ENCODE assay signal across 13 cellular contexts in the genomic region with DNA sequence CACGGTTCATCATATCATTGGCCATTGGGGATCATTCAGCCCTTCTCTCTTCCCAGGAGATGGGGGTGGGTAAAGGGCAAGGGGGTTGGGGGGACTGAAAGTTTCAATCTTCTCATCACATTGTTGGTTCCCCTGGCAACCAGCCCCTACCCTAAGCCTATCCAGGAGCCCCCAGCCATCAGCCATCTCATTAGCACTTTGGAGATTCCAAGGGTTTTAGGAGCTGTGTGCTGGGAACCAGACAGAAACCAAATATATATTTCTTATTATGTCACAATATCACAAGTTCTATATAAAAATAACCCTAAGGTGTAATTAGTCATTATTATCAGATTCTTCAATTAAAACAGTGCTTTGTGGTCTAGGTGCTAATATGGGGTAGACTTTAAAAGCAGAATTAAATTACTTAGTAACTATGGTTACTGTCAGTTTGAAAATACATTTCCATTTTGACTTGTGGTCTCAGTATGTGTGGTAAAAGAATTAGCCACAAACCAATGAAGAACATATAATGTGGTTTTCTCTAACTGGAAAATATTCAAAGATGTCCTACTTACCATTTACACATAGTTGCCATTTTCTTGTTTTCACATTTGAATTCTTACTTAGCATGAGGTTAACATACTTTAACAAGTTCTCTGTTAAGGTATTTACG. TPM values are rescaled to one million over a fixed set of nuclear protein-coding genes. Genes with fewer than 3 reads are reported as not detected.
DNase-seq lines count a peak whose midpoint lies in the region; ATAC-seq and TF ChIP-seq lines count a peak whose summit lies in the region.
"Had no signal": no experiment of that assay in that cellular context is flagged by ENCODE, and none has a peak within 500 bp of the region (broad histone marks: within the 10 kb centered on the region; RNA-seq: fewer than 3 reads in every experiment).

No MANE protein-coding gene starts in this region.

- H2BK15ac ChIP-seq in mesendoderm (replicated peaks; ENCODE audit: low read depth) = no peak overlapping the region

- peak; percentile 72 for ATAC-seq in GM18873 (IDR thresholded peaks at IDR 0.05; ENCODE audit: low FRiP score, unreplicated experiment)
- peak; percentile 84 for ATAC-seq in GM21786 (IDR thresholded peaks at IDR 0.05; ENCODE audit: unreplicated experiment)
- peak; percentile 73 for ATAC-seq in HG03565 (IDR thresholded peaks at IDR 0.05; ENCODE audit: unreplicated experiment)
- ATAC-seq in left lobe of liver = no peak
- ATAC-seq: body of pancreas, heart left ventricle had no signal

- H3K79me2 ChIP-seq in mesendoderm (ENCODE audit: control insufficient read depth, insufficient read depth, low read length) = no peaks in the 10 kb centered on the region

- no peak overlapping the region for H4K5ac ChIP-seq in mesendoderm (ENCODE audit: low read length)

- DNase-seq in mesendoderm (peak; percentile 16), left lobe of liver (ENCODE audit: low spot score) (no peak), GM13977 (ENCODE audit: low spot score) (no peak), germinal center (ENCODE audit: low spot score) (no peak)
- no peak for DNase-seq in stimulated activated CD4-positive, alpha-beta T cell treated with anti-CD3 and anti-CD28 coated beads, Interleukin-4, amount 100 ng/mL, for 4 hours
- DNase-seq: body of pancreas, heart left ventricle, NCI-H1417 had no signal

- H2BK120ac ChIP-seq in mesendoderm (ENCODE audit: low read depth, low read length) = no peak overlapping the region

- H3K27me3 ChIP-seq in mesendoderm (ENCODE audit: insufficient read depth, low read length, poor library complexity) = no peaks in the 10 kb centered on the region
- H3K27me3 ChIP-seq: body of pancreas, heart left ventricle had no signal

- in situ Hi-C loops in GM13977 (cut with MboI; ENCODE audit: low pct_unique_long_range_greater_than_20kb, low sequenced_read_pairs, unreplicated experiment) = no loop called here

- no peak overlapping the region for H3K4me3 ChIP-seq in mesendoderm (ENCODE audit: low read length)
- H3K4me3 ChIP-seq: body of pancreas, heart left ventricle had no signal

- no peaks in the 10 kb centered on the region for H3K79me1 ChIP-seq in mesendoderm (ENCODE audit: low read length)

- H3K4me2 ChIP-seq in mesendoderm (ENCODE audit: low read length) = no peak overlapping the region

- H2BK5ac ChIP-seq in mesendoderm (ENCODE audit: low read length) = no peak overlapping the region

- H3K9ac ChIP-seq in mesendoderm (ENCODE audit: low read length) = no peak overlapping the region

- no peak overlapping the region for H3K27ac ChIP-seq in mesendoderm (ENCODE audit: low read depth, low read length)
- H3K27ac ChIP-seq: body of pancreas, heart left ventricle had no signal

- H3K18ac ChIP-seq in mesendoderm (ENCODE audit: low read length) = no peak overlapping the region

- H3K36me3 ChIP-seq in mesendoderm (ENCODE audit: control insufficient read depth, insufficient read depth, low read length) = no peaks in the 10 kb centered on the region
- H3K36me3 ChIP-seq: heart left ventricle had no signal

- no peak overlapping the region for H3K23ac ChIP-seq in mesendoderm (ENCODE audit: low read length)

- no peaks in the 10 kb centered on the region for H3K4me1 ChIP-seq in mesendoderm (ENCODE audit: control insufficient read depth, low read depth, low read length)
- H3K4me1 ChIP-seq: body of pancreas had no signal

- no CpG with 5 or more reads among the region's 2 CpGs for WGBS in mesendoderm (ENCODE audit: extremely low coverage, insufficient coverage, low lambda C conversion rate)

- H2AK5ac ChIP-seq in mesendoderm (ENCODE audit: low read length) = no peak overlapping the region

- no peak for TF ChIP-seq CTCF in GM13977 (IDR thresholded peaks at IDR 0.05; ENCODE audit: extremely low read depth, insufficient read depth, missing control alignments)

- no peak overlapping the region for H4K8ac ChIP-seq in mesendoderm (ENCODE audit: low read depth, low read length)

- H3K4ac ChIP-seq in mesendoderm (ENCODE audit: low read depth, low read length) = no peak overlapping the region

- H3K56ac ChIP-seq in mesendoderm (ENCODE audit: low read length) = no peak overlapping the region

RNA-seq across cellular contexts. Expression of a gene that starts 28.1 kb away (rescaled TPM):
- polyA plus RNA-seq in mesendoderm (2013, experiment 1 of 2) = 0.03 TPM
- polyA plus RNA-seq in mesendoderm (2013, experiment 2 of 2) = 0.01 TPM
- 0.10 TPM for total RNA-seq in left lobe of liver
- total RNA-seq: heart left ventricle, subcutaneous adipose tissue had no signal
- polyA plus RNA-seq: heart left ventricle had no signal

RNA-seq across cellular contexts. Expression of a gene that starts 59.6 kb away (rescaled TPM):
- not detected for polyA plus RNA-seq in mesendoderm (2013, experiment 1 of 2)
- not detected for polyA plus RNA-seq in mesendoderm (2013, experiment 2 of 2)
- not detected for total RNA-seq in left lobe of liver
- total RNA-seq: body of pancreas; heart left ventricle; T-helper 1 cell treated with Interleukin-12 subunit alpha and Interleukin-12 subunit beta and Interleukin-4 antibody, amounts not matched to agents 30 ng/mL and 1 ng/mL, for 36 hours had no signal
- polyA plus RNA-seq: heart left ventricle had no signal
